Comparison of ENCODE assay signal across 2 cellular contexts in the genomic region with DNA sequence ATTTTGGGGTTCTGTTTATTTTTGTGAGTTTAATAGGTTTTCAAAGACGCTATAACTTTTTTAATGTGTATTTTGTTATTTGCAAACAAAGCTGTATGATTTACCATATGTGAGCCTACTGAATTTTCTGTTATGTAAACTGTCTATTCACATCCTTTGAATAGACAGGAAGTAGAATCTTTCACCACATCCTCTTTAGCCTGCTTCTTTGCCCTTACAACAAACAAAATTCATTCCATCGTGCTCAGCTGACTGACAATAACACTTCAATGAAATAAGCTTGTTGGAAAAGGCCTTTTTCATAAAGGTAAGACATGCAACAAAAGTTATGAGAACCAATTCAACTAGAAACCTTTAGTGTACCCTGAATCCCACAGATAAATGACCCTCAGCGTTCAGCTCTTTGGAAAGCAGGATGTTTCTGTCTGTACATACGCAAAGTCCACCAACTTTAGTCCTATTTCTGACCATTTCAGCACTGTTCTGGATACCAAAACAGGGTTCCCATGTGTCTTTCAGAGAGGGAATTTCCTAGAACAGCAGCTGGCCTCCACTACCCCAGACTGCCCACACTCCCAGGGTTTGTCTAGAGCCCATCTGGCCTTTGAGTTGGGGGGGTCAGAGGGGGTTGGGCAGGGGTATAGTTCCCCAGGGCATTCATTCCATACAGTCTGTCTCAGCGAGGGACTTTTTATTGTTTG.
TF ChIP-seq lines count a peak whose summit lies in the region.

No MANE protein-coding gene starts in this region.

TF ChIP-seq in SK-N-SH, 30 proteins besides CTCF, POLR2A, EP300 and RAD21 (continued from another document):
- TF ChIP-seq TCF12 (IDR thresholded peaks at IDR 0.05) (no peak), GATA2 (CRISPR knock-in tag; IDR thresholded peaks at IDR 0.05) (no peak), NFIC (IDR thresholded peaks at IDR 0.05; ENCODE audit: borderline replicate concordance) (no peak), NRF1 (IDR thresholded peaks at IDR 0.05; ENCODE audit: low read depth, low read length) (no peak), TEAD4 (IDR thresholded peaks at IDR 0.05; ENCODE audit: borderline replicate concordance, insufficient read depth) (no peak)

TF ChIP-seq in SK-N-SH treated with all-trans-retinoic acid at 6 μM for 48 hours, 23 proteins besides CTCF, POLR2A, EP300 and RAD21 (continued from another document):
- TF ChIP-seq, protein P1, sequence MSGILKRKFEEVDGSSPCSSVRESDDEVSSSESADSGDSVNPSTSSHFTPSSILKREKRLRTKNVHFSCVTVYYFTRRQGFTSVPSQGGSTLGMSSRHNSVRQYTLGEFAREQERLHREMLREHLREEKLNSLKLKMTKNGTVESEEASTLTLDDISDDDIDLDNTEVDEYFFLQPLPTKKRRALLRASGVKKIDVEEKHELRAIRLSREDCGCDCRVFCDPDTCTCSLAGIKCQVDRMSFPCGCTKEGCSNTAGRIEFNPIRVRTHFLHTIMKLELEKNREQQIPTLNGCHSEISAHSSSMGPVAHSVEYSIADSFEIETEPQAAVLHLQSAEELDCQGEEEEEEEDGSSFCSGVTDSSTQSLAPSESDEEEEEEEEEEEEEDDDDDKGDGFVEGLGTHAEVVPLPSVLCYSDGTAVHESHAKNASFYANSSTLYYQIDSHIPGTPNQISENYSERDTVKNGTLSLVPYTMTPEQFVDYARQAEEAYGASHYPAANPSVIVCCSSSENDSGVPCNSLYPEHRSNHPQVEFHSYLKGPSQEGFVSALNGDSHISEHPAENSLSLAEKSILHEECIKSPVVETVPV (CRISPR knock-in tag; IDR thresholded peaks at IDR 0.05) = no peak
- TF ChIP-seq ZC3H10 (CRISPR knock-in tag; IDR thresholded peaks at IDR 0.05) (no peak), ZNF8 (CRISPR knock-in tag; IDR thresholded peaks at IDR 0.05) (no peak), ZFP30 (CRISPR knock-in tag; IDR thresholded peaks at IDR 0.05) (no peak), PPARA (CRISPR knock-in tag; IDR thresholded peaks at IDR 0.05; ENCODE audit: borderline replicate concordance) (no peak), ARNTL (CRISPR knock-in tag; IDR thresholded peaks at IDR 0.05; ENCODE audit: borderline replicate concordance, low read depth) (no peak), ZFP3 (CRISPR knock-in tag; IDR thresholded peaks at IDR 0.05) (no peak), ZNF70 (CRISPR knock-in tag; IDR thresholded peaks at IDR 0.05) (no peak), TOX (CRISPR knock-in tag; IDR thresholded peaks at IDR 0.05; ENCODE audit: borderline replicate concordance) (no peak), ESRRG (CRISPR knock-in tag; IDR thresholded peaks at IDR 0.05) (no peak), OSR1 (CRISPR knock-in tag; IDR thresholded peaks at IDR 0.05) (no peak), ZNF565 (CRISPR knock-in tag; conservative IDR thresholded peaks at IDR 0.05; ENCODE audit: low read depth) (no peak), TCF4 (CRISPR knock-in tag; IDR thresholded peaks at IDR 0.05; ENCODE audit: borderline replicate concordance) (no peak), GLIS3 (CRISPR knock-in tag; IDR thresholded peaks at IDR 0.05) (no peak), RARB (CRISPR knock-in tag; IDR thresholded peaks at IDR 0.05) (no peak)
- TF ChIP-seq, protein P2, sequence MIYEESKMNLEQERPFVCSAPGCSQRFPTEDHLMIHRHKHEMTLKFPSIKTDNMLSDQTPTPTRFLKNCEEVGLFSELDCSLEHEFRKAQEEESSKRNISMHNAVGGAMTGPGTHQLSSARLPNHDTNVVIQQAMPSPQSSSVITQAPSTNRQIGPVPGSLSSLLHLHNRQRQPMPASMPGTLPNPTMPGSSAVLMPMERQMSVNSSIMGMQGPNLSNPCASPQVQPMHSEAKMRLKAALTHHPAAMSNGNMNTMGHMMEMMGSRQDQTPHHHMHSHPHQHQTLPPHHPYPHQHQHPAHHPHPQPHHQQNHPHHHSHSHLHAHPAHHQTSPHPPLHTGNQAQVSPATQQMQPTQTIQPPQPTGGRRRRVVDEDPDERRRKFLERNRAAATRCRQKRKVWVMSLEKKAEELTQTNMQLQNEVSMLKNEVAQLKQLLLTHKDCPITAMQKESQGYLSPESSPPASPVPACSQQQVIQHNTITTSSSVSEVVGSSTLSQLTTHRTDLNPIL (CRISPR knock-in tag; IDR thresholded peaks at IDR 0.05; ENCODE audit: low read depth) = no peak
- TF ChIP-seq, protein P3, sequence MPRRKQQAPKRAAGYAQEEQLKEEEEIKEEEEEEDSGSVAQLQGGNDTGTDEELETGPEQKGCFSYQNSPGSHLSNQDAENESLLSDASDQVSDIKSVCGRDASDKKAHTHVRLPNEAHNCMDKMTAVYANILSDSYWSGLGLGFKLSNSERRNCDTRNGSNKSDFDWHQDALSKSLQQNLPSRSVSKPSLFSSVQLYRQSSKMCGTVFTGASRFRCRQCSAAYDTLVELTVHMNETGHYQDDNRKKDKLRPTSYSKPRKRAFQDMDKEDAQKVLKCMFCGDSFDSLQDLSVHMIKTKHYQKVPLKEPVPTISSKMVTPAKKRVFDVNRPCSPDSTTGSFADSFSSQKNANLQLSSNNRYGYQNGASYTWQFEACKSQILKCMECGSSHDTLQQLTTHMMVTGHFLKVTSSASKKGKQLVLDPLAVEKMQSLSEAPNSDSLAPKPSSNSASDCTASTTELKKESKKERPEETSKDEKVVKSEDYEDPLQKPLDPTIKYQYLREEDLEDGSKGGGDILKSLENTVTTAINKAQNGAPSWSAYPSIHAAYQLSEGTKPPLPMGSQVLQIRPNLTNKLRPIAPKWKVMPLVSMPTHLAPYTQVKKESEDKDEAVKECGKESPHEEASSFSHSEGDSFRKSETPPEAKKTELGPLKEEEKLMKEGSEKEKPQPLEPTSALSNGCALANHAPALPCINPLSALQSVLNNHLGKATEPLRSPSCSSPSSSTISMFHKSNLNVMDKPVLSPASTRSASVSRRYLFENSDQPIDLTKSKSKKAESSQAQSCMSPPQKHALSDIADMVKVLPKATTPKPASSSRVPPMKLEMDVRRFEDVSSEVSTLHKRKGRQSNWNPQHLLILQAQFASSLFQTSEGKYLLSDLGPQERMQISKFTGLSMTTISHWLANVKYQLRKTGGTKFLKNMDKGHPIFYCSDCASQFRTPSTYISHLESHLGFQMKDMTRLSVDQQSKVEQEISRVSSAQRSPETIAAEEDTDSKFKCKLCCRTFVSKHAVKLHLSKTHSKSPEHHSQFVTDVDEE (CRISPR knock-in tag; IDR thresholded peaks at IDR 0.05) = no peak
- TF ChIP-seq, protein P4, sequence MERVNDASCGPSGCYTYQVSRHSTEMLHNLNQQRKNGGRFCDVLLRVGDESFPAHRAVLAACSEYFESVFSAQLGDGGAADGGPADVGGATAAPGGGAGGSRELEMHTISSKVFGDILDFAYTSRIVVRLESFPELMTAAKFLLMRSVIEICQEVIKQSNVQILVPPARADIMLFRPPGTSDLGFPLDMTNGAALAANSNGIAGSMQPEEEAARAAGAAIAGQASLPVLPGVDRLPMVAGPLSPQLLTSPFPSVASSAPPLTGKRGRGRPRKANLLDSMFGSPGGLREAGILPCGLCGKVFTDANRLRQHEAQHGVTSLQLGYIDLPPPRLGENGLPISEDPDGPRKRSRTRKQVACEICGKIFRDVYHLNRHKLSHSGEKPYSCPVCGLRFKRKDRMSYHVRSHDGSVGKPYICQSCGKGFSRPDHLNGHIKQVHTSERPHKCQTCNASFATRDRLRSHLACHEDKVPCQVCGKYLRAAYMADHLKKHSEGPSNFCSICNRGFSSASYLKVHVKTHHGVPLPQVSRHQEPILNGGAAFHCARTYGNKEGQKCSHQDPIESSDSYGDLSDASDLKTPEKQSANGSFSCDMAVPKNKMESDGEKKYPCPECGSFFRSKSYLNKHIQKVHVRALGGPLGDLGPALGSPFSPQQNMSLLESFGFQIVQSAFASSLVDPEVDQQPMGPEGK (CRISPR knock-in tag; IDR thresholded peaks at IDR 0.05; ENCODE audit: borderline replicate concordance) = no peak
